Comparison of ENCODE assay signal across 16 cellular contexts in the genomic region with DNA sequence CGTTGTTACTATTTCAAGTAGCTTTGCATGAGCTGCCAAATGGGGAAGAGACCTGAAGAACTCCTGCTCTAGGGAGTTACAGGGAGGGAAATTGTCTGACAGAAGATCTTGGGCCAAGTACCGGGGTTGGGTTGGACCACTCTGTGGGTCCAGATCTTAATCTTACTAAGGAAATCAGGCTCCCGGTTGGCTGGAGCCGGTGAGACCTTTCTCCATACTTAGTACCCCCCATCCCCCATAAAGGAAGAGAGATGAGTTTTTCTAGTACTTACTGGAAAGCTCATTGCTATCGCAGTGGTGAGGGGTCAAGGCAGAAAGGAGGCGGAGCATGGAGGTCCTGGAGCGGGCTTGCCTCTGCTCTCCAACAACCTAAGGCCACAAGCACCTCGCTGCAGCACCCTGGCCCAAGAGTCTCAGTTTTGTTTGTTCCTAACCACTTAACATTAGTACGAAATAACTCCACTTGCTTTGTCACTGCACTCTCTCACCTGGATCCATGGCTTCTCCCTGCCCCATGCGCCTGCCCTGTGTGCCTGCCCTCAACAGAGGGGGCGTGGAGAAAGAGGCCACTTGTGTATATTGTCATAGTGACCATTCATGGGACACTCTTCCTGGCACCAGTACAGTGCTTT. TPM values are rescaled to one million over a fixed set of nuclear protein-coding genes. Genes with fewer than 3 reads are reported as not detected.
DNase-seq lines count a peak whose midpoint lies in the region; ATAC-seq, FAIRE-seq and TF ChIP-seq lines count a peak whose summit lies in the region.
"Had no signal": no experiment of that assay in that cellular context is flagged by ENCODE, and none has a peak within 500 bp of the region (broad histone marks: within the 10 kb centered on the region; RNA-seq: fewer than 3 reads in every experiment).

No MANE protein-coding gene starts in this region.

- no peak for TF ChIP-seq POLR2A in heart left ventricle (IDR thresholded peaks at IDR 0.05)

- FAIRE-seq in D721Med (lab: Jason Lieb, UNC) (no peak), frontal cortex (lab: Jason Lieb, UNC) (no peak)
- FAIRE-seq: H54 had no signal

- H3K27ac ChIP-seq in heart left ventricle (peak overlapping the region; percentile 3 to 88 (median 58)), left lung (peak overlapping the region; percentile 31 to 70), smooth muscle cell (ENCODE audit: low read depth) (no peak overlapping the region)
- H3K27ac ChIP-seq: BLaER1 treated with 17β-estradiol and CSF1 and Interleukin-3, amounts not matched to agents 10 nM and 100 nM; Peyer's patch had no signal

- H4K20me1 ChIP-seq in smooth muscle cell (ENCODE audit: low read depth), result peaks cover 18% of the 10 kb centered on the region

- H3K4me3 Mint-ChIP-seq in progenitor cell of endocrine pancreas (ENCODE audit: low read depth), result no peak overlapping the region

- H3K4me1 ChIP-seq in heart left ventricle, result peaks cover 3 to 68% (median 42%) of the 10 kb centered on the region in 12 donors
- peaks cover 6 to 19% of the 10 kb centered on the region in 2 donors for H3K4me1 ChIP-seq in left lung
- H3K4me1 ChIP-seq in smooth muscle cell (ENCODE audit: low read depth), result no peaks in the 10 kb centered on the region
- H3K4me1 ChIP-seq: Peyer's patch had no signal

- peaks cover 14% of the 10 kb centered on the region for H3K36me3 Mint-ChIP-seq in progenitor cell of endocrine pancreas (ENCODE audit: insufficient read depth)

- 65 to 68% (median 66%) methylated on average over 11 of the region's 11 CpGs for WGBS in heart left ventricle, 4 donors
- WGBS in smooth muscle cell (ENCODE audit: low lambda C conversion rate), result 93% methylated on average over 11 of the region's 11 CpGs

- H3K4me3 ChIP-seq in heart left ventricle (no peak overlapping the region), left lung (no peak overlapping the region), smooth muscle cell (no peak overlapping the region)
- H3K4me3 ChIP-seq: BLaER1 treated with 17β-estradiol and CSF1 and Interleukin-3, amounts not matched to agents 10 nM and 100 nM; Peyer's patch had no signal

- peak overlapping the region; percentile 7 for H3K27ac Mint-ChIP-seq in progenitor cell of endocrine pancreas

- intact Hi-C loops in heart left ventricle (cut with DNase I) (no loop called here), Right ventricle myocardium inferior (cut with DNase I) (no loop called here), left lung (cut with DNase I) (no loop called here)

- DNase-seq in heart left ventricle (peak in 2 of 5 donors; percentile 26 to 38), Right ventricle myocardium inferior (ENCODE audit: missing footprints) (no peak), left lung (peak in 1 of 2 donors; percentile 58), progenitor cell of endocrine pancreas (ENCODE audit: low spot score, unreplicated experiment) (no peak), D721Med (ENCODE audit: insufficient read length, low spot score) (no peak), smooth muscle cell (lab: John Stamatoyannopoulos, UW; ENCODE audit: unreplicated experiment) (no peak), NCI-H2196 (lab: John Stamatoyannopoulos, UW; ENCODE audit: unreplicated experiment) (no peak), frontal cortex (ENCODE audit: low spot score in 2 of 2) (no peak)
- DNase-seq: DMS 273 treated with DMSO at 0.1 percent for 48 hours, KG1, NCI-H1694 treated with DMSO at 0.1 percent for 48 hours, NCI-H2171, NCI-H510A, Peyer's patch had no signal

- H3K27me3 ChIP-seq in heart left ventricle (no peaks in the 10 kb centered on the region), left lung (no peaks in the 10 kb centered on the region), smooth muscle cell (ENCODE audit: low read depth) (no peaks in the 10 kb centered on the region)
- H3K27me3 ChIP-seq: BLaER1 treated with 17β-estradiol and CSF1 and Interleukin-3, amounts not matched to agents 10 nM and 100 nM; Peyer's patch had no signal

- no peak overlapping the region for H3K9ac ChIP-seq in smooth muscle cell (ENCODE audit: low read depth)
- H3K9ac ChIP-seq: BLaER1 treated with 17β-estradiol and CSF1 and Interleukin-3, amounts not matched to agents 10 nM and 100 nM had no signal

- no peaks in the 10 kb centered on the region for H3F3A ChIP-seq in smooth muscle cell (ENCODE audit: low read depth)

- no peaks in the 10 kb centered on the region for H3K27me3 Mint-ChIP-seq in progenitor cell of endocrine pancreas

- H3K4me1 Mint-ChIP-seq in progenitor cell of endocrine pancreas (ENCODE audit: low read depth), result no peaks in the 10 kb centered on the region

- TF ChIP-seq CTCF in heart left ventricle (IDR thresholded peaks at IDR 0.05) (no peak), left lung (IDR thresholded peaks at IDR 0.05) (no peak), progenitor cell of endocrine pancreas (IDR thresholded peaks at IDR 0.05; ENCODE audit: unreplicated experiment) (no peak), D721Med (IDR thresholded peaks at IDR 0.05; ENCODE audit: insufficient read depth, missing control alignments) (no peak), smooth muscle cell (IDR thresholded peaks at IDR 0.05; ENCODE audit: borderline replicate concordance, insufficient read depth, poor library complexity, severe bottlenecking) (no peak)

- H3K4me2 ChIP-seq in smooth muscle cell, result no peak overlapping the region
- H3K4me2 ChIP-seq: BLaER1 treated with 17β-estradiol and CSF1 and Interleukin-3, amounts not matched to agents 10 nM and 100 nM had no signal

- no peak overlapping the region for H2AFZ ChIP-seq in smooth muscle cell (ENCODE audit: low read depth)

- H3K9me3 Mint-ChIP-seq in progenitor cell of endocrine pancreas (ENCODE audit: low read depth), result no peaks in the 10 kb centered on the region

- no peaks in the 10 kb centered on the region for H3K79me2 ChIP-seq in smooth muscle cell (ENCODE audit: low read depth)

- ATAC-seq in heart left ventricle (peak; percentile 26 to 41 (median 35)), Right ventricle myocardium inferior (no peak), left lung (peak; percentile 91)

- H3K9me3 ChIP-seq in heart left ventricle (no peaks in the 10 kb centered on the region), left lung (no peaks in the 10 kb centered on the region), smooth muscle cell (replicated peaks; ENCODE audit: low read depth) (no peaks in the 10 kb centered on the region)
- H3K9me3 ChIP-seq: BLaER1 treated with 17β-estradiol and CSF1 and Interleukin-3, amounts not matched to agents 10 nM and 100 nM; Peyer's patch had no signal

- H3K36me3 ChIP-seq in heart left ventricle (peaks cover 0 to 51% (median 30%) of the 10 kb centered on the region in 9 donors), left lung (peaks cover 0 to 44% of the 10 kb centered on the region in 2 donors), smooth muscle cell (ENCODE audit: low read depth) (peaks cover 6% of the 10 kb centered on the region)

RNA-seq across cellular contexts. Expression of gene UNC119B, which starts 6.8 kb away (rescaled TPM):
- total RNA-seq in heart left ventricle, result 10 to 100 TPM in 6 of 9 donors, 1 to 10 TPM in 3; 9.1 to 12.6 (median 10.7) TPM
- 10 to 100 TPM in 1 of 2 donors, 1 to 10 TPM in 1; 3.9 to 13.7 TPM for polyA plus RNA-seq in heart left ventricle
- total RNA-seq in Right ventricle myocardium inferior, result 14.0 TPM
- 10 to 100 TPM; 23.3 to 28.3 TPM for total RNA-seq in left lung
- total RNA-seq in progenitor cell of endocrine pancreas, result 62.5 and 66.6 TPM in 2 replicates
- total RNA-seq in smooth muscle cell, result 18.9 and 20.2 TPM in 2 replicates
- polyA plus RNA-seq in smooth muscle cell, result 9.8 and 13.1 TPM in 2 replicates
- 11.0 TPM for total RNA-seq in frontal cortex

RNA-seq across cellular contexts. Expression of gene MLEC, which starts 16.5 kb away (rescaled TPM):
- total RNA-seq in heart left ventricle (100 to 1,000 TPM in 7 of 9 donors, 10 to 100 TPM in 2; 91.0 to 150 (median 117) TPM), Right ventricle myocardium inferior (128 TPM), left lung (100 to 1,000 TPM; 178 to 180 TPM), progenitor cell of endocrine pancreas (174 and 187 TPM in 2 replicates), smooth muscle cell (70.7 and 92.5 TPM in 2 replicates), frontal cortex (35.5 TPM)
- polyA plus RNA-seq in heart left ventricle (100 to 1,000 TPM in 1 of 2 donors, 10 to 100 TPM in 1; 39.2 to 111 TPM), smooth muscle cell (220 and 230 TPM in 2 replicates)

RNA-seq across cellular contexts. Expression of gene ACADS, which starts 22.2 kb away (rescaled TPM):
- total RNA-seq in heart left ventricle, result 100 to 1,000 TPM in 2 of 9 donors, 10 to 100 TPM in 7; 56.7 to 213 (median 78.8) TPM
- 10 to 100 TPM; 59.6 to 98.7 TPM for polyA plus RNA-seq in heart left ventricle
- total RNA-seq in Right ventricle myocardium inferior, result 108 TPM
- total RNA-seq in left lung, result 10 to 100 TPM; 17.3 to 20.6 TPM
- 11.7 and 11.8 TPM in 2 replicates for total RNA-seq in progenitor cell of endocrine pancreas
- total RNA-seq in smooth muscle cell, result 3.7 and 6.0 TPM in 2 replicates
- polyA plus RNA-seq in smooth muscle cell, result 14.0 and 14.3 TPM in 2 replicates
- total RNA-seq in frontal cortex, result 4.9 TPM
